17 cellular contexts compared by ENCODE assay signal in genomic region chr2:129914538-129915302, GRCh38.
"Had no signal": no experiment of that assay in that cellular context is flagged by ENCODE, and none has a peak within 500 bp of the region (broad histone marks: within the 10 kb centered on the region; RNA-seq: fewer than 3 reads in every experiment).

No MANE protein-coding gene starts in this region.

- H3K36me3 ChIP-seq: brain microvascular endothelial cell, gastroesophageal sphincter, thyroid gland, uterus had no signal

- FAIRE-seq: kidney had no signal

- H3K27ac ChIP-seq: brain microvascular endothelial cell, dorsolateral prefrontal cortex, gastroesophageal sphincter, thyroid gland, uterus had no signal

- H3K4me1 Mint-ChIP-seq: nephron progenitor cell had no signal

- H3K27me3 ChIP-seq: brain microvascular endothelial cell, dorsolateral prefrontal cortex, thyroid gland, uterus had no signal

- H3K4me3 ChIP-seq: dorsolateral prefrontal cortex, gastroesophageal sphincter, thyroid gland, uterus had no signal

- H3K9me3 ChIP-seq: thyroid gland, uterus had no signal

- H3K4me3 Mint-ChIP-seq: activated naive CD8-positive, alpha-beta T cell treated with anti-CD3 and anti-CD28 coated beads, Interleukin-2, amount 10 ng/mL, durations not matched to agents 7 days and 5 days; activated T-cell treated with anti-CD3 and anti-CD28 coated beads, Interleukin-2, amount 50 U/mL, for 4 hours; nephron progenitor cell had no signal

- H3K27ac Mint-ChIP-seq: activated naive CD8-positive, alpha-beta T cell treated with anti-CD3 and anti-CD28 coated beads, Interleukin-2, amount 10 ng/mL, durations not matched to agents 7 days and 5 days; nephron progenitor cell had no signal

- H3K4me1 ChIP-seq: gastroesophageal sphincter, thyroid gland, uterus had no signal

- DNase-seq: activated CD4-positive, alpha-beta T cell treated with anti-CD3 and anti-CD28 coated beads for 1 hour; activated CD4-positive, alpha-beta T cell treated with anti-CD3 and anti-CD28 coated beads, Interleukin-2, amount 50 U/mL, for 4 hours; activated naive CD8-positive, alpha-beta T cell treated with anti-CD3 and anti-CD28 coated beads, Interleukin-2, amount 10 ng/mL, durations not matched to agents 7 days and 5 days; activated T-cell treated with anti-CD3 and anti-CD28 coated beads, Interleukin-2, amount 50 U/mL, for 4 hours; brain microvascular endothelial cell; erythroblast; kidney; mesendoderm; nephron progenitor cell; stimulated activated CD4-positive, alpha-beta T cell treated with anti-CD3 and anti-CD28 coated beads, Interleukin-12 subunit alpha, Interleukin-12 subunit beta, amount 100 ng/mL, for 4 hours; stimulated activated CD4-positive, alpha-beta T cell treated with anti-CD3 and anti-CD28 coated beads, Interleukin-2, amount 100 ng/mL, for 24 hours; T-helper 1 cell; T1000; thyroid gland; uterus had no signal
